In genomic region chr11:64165842-64166635, GRCh38 we compare ENCODE assay signal across 8 cellular contexts. TPM values are rescaled to one million over a fixed set of nuclear protein-coding genes. Genes with fewer than 3 reads are reported as not detected.
DNase-seq lines count a peak whose midpoint lies in the region; ATAC-seq, FAIRE-seq and TF ChIP-seq lines count a peak whose summit lies in the region.

Gene MACROD1, minus strand, starts transcription at chr11:64166113. Its CDS starts 119 bp downstream, at chr11:64165994.

- DNase-seq in AG20443 (ENCODE audit: low spot score) (peak; percentile 94), GM19239 (ENCODE audit: insufficient read length, low spot score) (peak; percentile 85), NCI-H748 treated with DMSO at 0.1 percent for 48 hours (lab: John Stamatoyannopoulos, UW) (peak; percentile 63), lung microvascular endothelial cell (ENCODE audit: low read depth in 2 of 2) (peak; percentile 79 to 90)
- DNase-seq in activated CD8-positive, alpha-beta T cell treated with anti-CD3 and anti-CD28 coated beads for 36 hours = peak; percentile 92
- DNase-seq in effector CD8-positive, alpha-beta T cell (lab: John Stamatoyannopoulos, UW) = peak; percentile 64
- peak; percentile 77 to 81 (median 79) for DNase-seq in stimulated activated CD4-positive, alpha-beta T cell treated with anti-CD3 and anti-CD28 coated beads, TNF-alpha, amount 100 ng/mL, for 48 hours (ENCODE audit: low read depth in 3 of 3)

- FAIRE-seq in GM19239 (lab: Jason Lieb, UNC) = no peak

- POLR2A ChIA-PET in activated CD8-positive, alpha-beta T cell treated with anti-CD3 and anti-CD28 coated beads for 36 hours (lab: Charles Lee) = interaction anchor here (0.6 to 3.0 kb wide), 9 partner anchors 8 to 349 kb away, joined by 3 to 25 read pairs (median 4); partner anchors contain the start of genes FERMT3 and STIP1

- no peak for TF ChIP-seq CTCF in activated CD8-positive, alpha-beta T cell treated with anti-CD3 and anti-CD28 coated beads for 36 hours (IDR thresholded peaks at IDR 0.05)

- peak; percentile 58 for ATAC-seq in HG03520 (IDR thresholded peaks at IDR 0.05; ENCODE audit: unreplicated experiment)
- peak; percentile 93 for ATAC-seq in activated CD8-positive, alpha-beta T cell treated with anti-CD3 and anti-CD28 coated beads for 36 hours

- CTCF ChIA-PET in activated CD8-positive, alpha-beta T cell treated with anti-CD3 and anti-CD28 coated beads for 36 hours (lab: Charles Lee) = interaction anchor here (0.9 to 5.4 kb wide), 4 partner anchors 13 to 166 kb away, joined by 3 to 21 read pairs (median 5); no protein-coding TSS in a partner anchor

- H3K4me1 Mint-ChIP-seq in activated CD8-positive, alpha-beta T cell treated with anti-CD3 and anti-CD28 coated beads for 36 hours (ENCODE audit: low read depth) = peaks cover 18% of the 10 kb centered on the region

- peaks cover 12% of the 10 kb centered on the region for H3K36me3 Mint-ChIP-seq in activated CD8-positive, alpha-beta T cell treated with anti-CD3 and anti-CD28 coated beads for 36 hours (ENCODE audit: low read depth)

- intact Hi-C loops in activated CD8-positive, alpha-beta T cell treated with anti-CD3 and anti-CD28 coated beads for 36 hours (cut with micrococcal nuclease) = no loop called here

- H3K9me3 Mint-ChIP-seq in activated CD8-positive, alpha-beta T cell treated with anti-CD3 and anti-CD28 coated beads for 36 hours = no peaks in the 10 kb centered on the region

- H3K27me3 Mint-ChIP-seq in activated CD8-positive, alpha-beta T cell treated with anti-CD3 and anti-CD28 coated beads for 36 hours = no peaks in the 10 kb centered on the region

- H3K4me3 Mint-ChIP-seq in activated CD8-positive, alpha-beta T cell treated with anti-CD3 and anti-CD28 coated beads for 36 hours = peak within 1 kb of the TSS; percentile 84

- peak within 1 kb of the TSS; percentile 86 for H3K27ac Mint-ChIP-seq in activated CD8-positive, alpha-beta T cell treated with anti-CD3 and anti-CD28 coated beads for 36 hours

RNA-seq across cellular contexts. Expression of gene MACROD1, which starts in this region (rescaled TPM):
- 10 to 100 TPM; 38.7 to 38.8 TPM for total RNA-seq in activated CD8-positive, alpha-beta T cell treated with anti-CD3 and anti-CD28 coated beads for 36 hours
- total RNA-seq in lung microvascular endothelial cell = 21.6 and 31.5 TPM in 2 replicates

Comparison
In these comparisons a context has a peak if more than half of its experiments do, and no peak if none do; other contexts are left out.
1. Peak in every context shown above with its lines: DNase-seq and ATAC-seq.